ENCODE assay signal across 1 cellular context in the genomic region with DNA sequence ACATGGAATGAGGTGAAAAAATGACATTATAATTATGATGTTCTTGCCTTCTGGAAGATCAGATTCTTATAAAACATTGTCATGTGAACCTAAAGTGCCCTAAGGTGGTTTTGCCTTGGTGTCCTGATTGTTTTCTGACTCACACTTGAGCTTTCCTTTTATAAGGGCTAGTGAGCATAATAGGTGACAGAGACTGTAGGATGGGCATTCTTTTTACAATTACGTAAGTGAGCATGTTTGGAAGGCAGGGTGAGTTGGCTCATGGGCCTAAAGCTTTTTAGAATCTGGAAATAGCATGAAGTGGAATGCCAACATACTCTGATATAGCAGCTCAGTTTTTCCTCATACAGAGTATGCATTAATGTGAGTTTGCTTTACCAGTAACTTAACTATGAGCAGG.
TF ChIP-seq lines count a peak whose summit lies in the region.

No MANE protein-coding gene starts in this region.

TF ChIP-seq in SK-N-SH, 30 proteins besides CTCF, POLR2A, EP300 and RAD21:
- TF ChIP-seq MXI1 (IDR thresholded peaks at IDR 0.05; ENCODE audit: low read depth, low read length) (no peak), ELF1 (IDR thresholded peaks at IDR 0.05) (no peak), FOXJ3 (CRISPR knock-in tag; IDR thresholded peaks at IDR 0.05) (no peak)
- TF ChIP-seq, protein P1, sequence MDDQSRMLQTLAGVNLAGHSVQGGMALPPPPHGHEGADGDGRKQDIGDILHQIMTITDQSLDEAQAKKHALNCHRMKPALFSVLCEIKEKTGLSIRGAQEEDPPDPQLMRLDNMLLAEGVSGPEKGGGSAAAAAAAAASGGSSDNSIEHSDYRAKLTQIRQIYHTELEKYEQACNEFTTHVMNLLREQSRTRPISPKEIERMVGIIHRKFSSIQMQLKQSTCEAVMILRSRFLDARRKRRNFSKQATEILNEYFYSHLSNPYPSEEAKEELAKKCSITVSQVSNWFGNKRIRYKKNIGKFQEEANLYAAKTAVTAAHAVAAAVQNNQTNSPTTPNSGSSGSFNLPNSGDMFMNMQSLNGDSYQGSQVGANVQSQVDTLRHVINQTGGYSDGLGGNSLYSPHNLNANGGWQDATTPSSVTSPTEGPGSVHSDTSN (IDR thresholded peaks at IDR 0.05): no peak
- TF ChIP-seq, protein P2, sequence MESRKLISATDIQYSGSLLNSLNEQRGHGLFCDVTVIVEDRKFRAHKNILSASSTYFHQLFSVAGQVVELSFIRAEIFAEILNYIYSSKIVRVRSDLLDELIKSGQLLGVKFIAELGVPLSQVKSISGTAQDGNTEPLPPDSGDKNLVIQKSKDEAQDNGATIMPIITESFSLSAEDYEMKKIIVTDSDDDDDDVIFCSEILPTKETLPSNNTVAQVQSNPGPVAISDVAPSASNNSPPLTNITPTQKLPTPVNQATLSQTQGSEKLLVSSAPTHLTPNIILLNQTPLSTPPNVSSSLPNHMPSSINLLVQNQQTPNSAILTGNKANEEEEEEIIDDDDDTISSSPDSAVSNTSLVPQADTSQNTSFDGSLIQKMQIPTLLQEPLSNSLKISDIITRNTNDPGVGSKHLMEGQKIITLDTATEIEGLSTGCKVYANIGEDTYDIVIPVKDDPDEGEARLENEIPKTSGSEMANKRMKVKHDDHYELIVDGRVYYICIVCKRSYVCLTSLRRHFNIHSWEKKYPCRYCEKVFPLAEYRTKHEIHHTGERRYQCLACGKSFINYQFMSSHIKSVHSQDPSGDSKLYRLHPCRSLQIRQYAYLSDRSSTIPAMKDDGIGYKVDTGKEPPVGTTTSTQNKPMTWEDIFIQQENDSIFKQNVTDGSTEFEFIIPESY (IDR thresholded peaks at IDR 0.05; ENCODE audit: borderline replicate concordance, low read depth): no peak
